In the genomic region with DNA sequence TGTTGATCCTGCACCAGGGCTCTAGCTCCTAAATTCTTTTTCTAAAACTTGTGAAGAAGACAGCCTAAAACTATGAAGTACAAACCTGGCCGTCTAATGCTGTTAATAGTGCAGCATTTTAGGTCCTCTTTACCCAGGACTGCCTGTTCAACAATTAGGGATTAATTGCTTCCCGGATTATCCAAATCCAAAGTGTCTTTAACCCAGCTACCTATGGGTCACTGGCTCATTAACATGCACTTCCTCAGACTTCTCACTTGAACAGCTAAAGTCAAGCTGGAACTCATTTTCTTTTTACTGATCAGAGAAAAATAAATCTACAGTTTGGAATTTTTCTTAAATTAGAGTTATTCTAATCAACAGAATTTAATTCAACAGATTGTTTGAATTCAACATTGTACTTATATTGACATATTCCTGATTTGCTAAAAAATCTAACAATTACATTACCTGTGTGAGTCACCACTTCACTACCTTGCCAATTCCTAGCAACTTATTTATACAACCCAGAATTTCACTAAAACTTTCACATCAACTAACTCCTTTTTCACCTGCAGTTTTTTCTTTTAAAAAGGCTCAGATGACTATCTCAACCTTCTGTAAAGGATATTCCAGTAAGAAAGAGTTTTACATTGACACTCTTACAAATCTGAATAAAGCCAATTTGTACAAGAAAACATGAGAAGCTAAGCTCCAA, we compare ENCODE assay signal across 8 cellular contexts. TPM values are rescaled to one million over a fixed set of nuclear protein-coding genes. Genes with fewer than 3 reads are reported as not detected.
DNase-seq lines count a peak whose midpoint lies in the region; ATAC-seq and TF ChIP-seq lines count a peak whose summit lies in the region.

No MANE protein-coding gene starts in this region.

- H3K27me3 ChIP-seq in adipocyte (replicated peaks; ENCODE audit: control insufficient read depth, insufficient read depth, low read length) (no peaks in the 10 kb centered on the region), lower lobe of right lung (ENCODE audit: low read depth) (no peaks in the 10 kb centered on the region), upper lobe of left lung (no peaks in the 10 kb centered on the region)

- H3K36me3 ChIP-seq in adipocyte (ENCODE audit: control insufficient read depth, insufficient read depth, low read length, severe bottlenecking): peaks cover 51% of the 10 kb centered on the region
- H3K36me3 ChIP-seq in lower lobe of right lung: peaks cover 51% of the 10 kb centered on the region
- peaks cover 40 to 60% (median 40%) of the 10 kb centered on the region in 4 donors for H3K36me3 ChIP-seq in upper lobe of left lung

- WGBS in upper lobe of left lung, 2 donors: 2 to 12% methylated on average over 2 of the region's 2 CpGs

- TF ChIP-seq POLR2A in upper lobe of left lung (IDR thresholded peaks at IDR 0.05): no peak

- H3K4me3 ChIP-seq in adipocyte (ENCODE audit: low read length) (peak overlapping the region; percentile 99), lower lobe of right lung (peak overlapping the region; percentile 94), upper lobe of left lung (peak overlapping the region; percentile 71 to 97 (median 87))

- H3K27ac Mint-ChIP-seq in activated naive CD4-positive, alpha-beta T cell treated with anti-CD3 and anti-CD28 coated beads, Interleukin-2, amount 10 ng/mL, durations not matched to agents 7 days and 5 days: peak overlapping the region; percentile 95

- peaks cover 66% of the 10 kb centered on the region for H3K36me3 Mint-ChIP-seq in activated naive CD4-positive, alpha-beta T cell treated with anti-CD3 and anti-CD28 coated beads, Interleukin-2, amount 10 ng/mL, durations not matched to agents 7 days and 5 days

- no peaks in the 10 kb centered on the region for H3K9me3 ChIP-seq in adipocyte (ENCODE audit: control insufficient read depth, low read length)
- no peaks in the 10 kb centered on the region for H3K9me3 ChIP-seq in lower lobe of right lung
- no peaks in the 10 kb centered on the region for H3K9me3 ChIP-seq in upper lobe of left lung

- intact Hi-C loops in lower lobe of right lung (cut with DNase I): no loop called here

- peaks cover 7% of the 10 kb centered on the region for H3K27me3 Mint-ChIP-seq in activated naive CD4-positive, alpha-beta T cell treated with anti-CD3 and anti-CD28 coated beads, Interleukin-2, amount 10 ng/mL, durations not matched to agents 7 days and 5 days

- TF ChIP-seq CTCF in lower lobe of right lung (IDR thresholded peaks at IDR 0.05) (no peak), upper lobe of left lung (IDR thresholded peaks at IDR 0.05) (no peak)

- no peak for TF ChIP-seq EP300 in upper lobe of left lung (IDR thresholded peaks at IDR 0.05)

- CTCF ChIA-PET in activated naive CD4-positive, alpha-beta T cell treated with anti-CD3 and anti-CD28 coated beads, Interleukin-2, amount 10 ng/mL, durations not matched to agents 7 days and 5 days (lab: Charles Lee): interaction anchor here (0.7 to 2.4 kb wide), 4 partner anchors 9 to 181 kb away, joined by 3 to 6 read pairs (median 4); no protein-coding TSS in a partner anchor

- peaks cover 69% of the 10 kb centered on the region for H3K4me1 Mint-ChIP-seq in activated naive CD4-positive, alpha-beta T cell treated with anti-CD3 and anti-CD28 coated beads, Interleukin-2, amount 10 ng/mL, durations not matched to agents 7 days and 5 days

- no peak for ATAC-seq in lower lobe of right lung
- no peak for ATAC-seq in upper lobe of left lung (ENCODE audit: low FRiP score in 2 of 2)
- ATAC-seq in HG02840 (IDR thresholded peaks at IDR 0.05; ENCODE audit: low FRiP score, unreplicated experiment): no peak
- ATAC-seq in HG03095 (IDR thresholded peaks at IDR 0.05; ENCODE audit: unreplicated experiment): no peak
- no peak for ATAC-seq in HG02588 (IDR thresholded peaks at IDR 0.05; ENCODE audit: unreplicated experiment)

- H3K4me1 ChIP-seq in adipocyte (ENCODE audit: control insufficient read depth, insufficient read depth, low read length) (peaks cover 61% of the 10 kb centered on the region), lower lobe of right lung (peaks cover 56% of the 10 kb centered on the region), upper lobe of left lung (peaks cover 41 to 66% (median 49%) of the 10 kb centered on the region in 4 donors)

- peak overlapping the region; percentile 82 for H3K4me3 Mint-ChIP-seq in activated naive CD4-positive, alpha-beta T cell treated with anti-CD3 and anti-CD28 coated beads, Interleukin-2, amount 10 ng/mL, durations not matched to agents 7 days and 5 days

- DNase-seq in activated naive CD4-positive, alpha-beta T cell treated with anti-CD3 and anti-CD28 coated beads, Interleukin-2, amount 10 ng/mL, durations not matched to agents 7 days and 5 days: no peak
- no peak for DNase-seq in activated naive CD4-positive, alpha-beta T cell treated with Interleukin-2 at 50 U/mL for 16 hours
- DNase-seq in adipocyte (ENCODE audit: low read depth) (no peak), lower lobe of right lung (no peak), upper lobe of left lung (no peak)

- peak overlapping the region; percentile 93 for H3K9ac ChIP-seq in adipocyte (ENCODE audit: low read length)

- no peaks in the 10 kb centered on the region for H3K9me3 Mint-ChIP-seq in activated naive CD4-positive, alpha-beta T cell treated with anti-CD3 and anti-CD28 coated beads, Interleukin-2, amount 10 ng/mL, durations not matched to agents 7 days and 5 days

- no peak overlapping the region for H3K27ac ChIP-seq in lower lobe of right lung
- peak overlapping the region in 2 of 4 donors; percentile 99 to 100 for H3K27ac ChIP-seq in upper lobe of left lung

RNA-seq across cellular contexts. Expression of a gene that starts 3.3 kb away (rescaled TPM):
- 279 TPM for total RNA-seq in lower lobe of right lung
- total RNA-seq in upper lobe of left lung: 100 to 1,000 TPM; 213 to 505 (median 304) TPM

RNA-seq across cellular contexts. Expression of a gene that starts 25.6 kb away (rescaled TPM):
- 22.8 TPM for total RNA-seq in lower lobe of right lung
- 10 to 100 TPM in 5 of 6 donors, 1 to 10 TPM in 1; 9.4 to 35.3 (median 25.6) TPM for total RNA-seq in upper lobe of left lung
